7 cellular contexts compared by ENCODE assay signal in genomic region chr18:110351-111201, GRCh38. TPM values are rescaled to one million over a fixed set of nuclear protein-coding genes. Genes with fewer than 3 reads are reported as not detected.
DNase-seq lines count a peak whose midpoint lies in the region; ATAC-seq and TF ChIP-seq lines count a peak whose summit lies in the region.
"Not testable (repeated sequence)": the region's sequence is repeated elsewhere in the genome, so short reads cannot be mapped to it uniquely, and the experiment has no call there.

No MANE protein-coding gene starts in this region.

- H3K36me3 Mint-ChIP-seq in activated CD4-positive, alpha-beta T cell treated with anti-CD3 and anti-CD28 coated beads for 36 hours (ENCODE audit: low read depth); activated T-helper 17 cell treated with anti-CD3 and anti-CD28 coated beads, Interleukin-2, amount 50 U/mL, for 72 hours (ENCODE audit: low read depth): not testable (repeated sequence)

- not testable (repeated sequence) for TF ChIP-seq CTCF in HEK293 (tag by site-specific recombination; IDR thresholded peaks at IDR 0.05); mammary epithelial cell (conservative IDR thresholded peaks at IDR 0.05 in 1 of 2, IDR thresholded peaks at IDR 0.05 in 1 of 2; ENCODE audit: extremely low read depth in 1 of 2, insufficient read depth in 1 of 2, low read depth in 1 of 2, low read length in 2 of 2); neural cell (IDR thresholded peaks at IDR 0.05; ENCODE audit: poor library complexity, severe bottlenecking)

- not testable (repeated sequence) for TF ChIP-seq EP300 in neural cell (conservative IDR thresholded peaks at IDR 0.05; ENCODE audit: poor library complexity, severe bottlenecking)

- DNase-seq in activated CD4-positive, alpha-beta T cell treated with anti-CD3 and anti-CD28 coated beads for 36 hours: peak; percentile 65
- peak; percentile 36 for DNase-seq in mammary epithelial cell
- not testable (repeated sequence) for DNase-seq in right cardiac atrium
- DNase-seq in stimulated activated CD8-positive, alpha-beta memory T cell treated with anti-CD3 and anti-CD28 coated beads, Interleukin-4, amount 100 ng/mL, for 24 hours (ENCODE audit: low read depth): peak; percentile 19

- TSS peak; percentile 62 for BruUV-seq in mammary epithelial cell (replicated peaks; lab: Mats Ljungman, UMichigan)

- not testable (repeated sequence) for H3K4me3 ChIP-seq in HEK293 (ENCODE audit: low read depth, low read length); mammary epithelial cell (replicated peaks in 1 of 3; ENCODE audit: insufficient read depth in 1 of 3, low read depth in 2 of 3, low read length in 3 of 3); right cardiac atrium (ENCODE audit: low read length); neural cell (ENCODE audit: low read length)

- peak overlapping the region; percentile 88 for H3K27ac Mint-ChIP-seq in activated CD4-positive, alpha-beta T cell treated with anti-CD3 and anti-CD28 coated beads for 36 hours
- H3K27ac Mint-ChIP-seq in activated T-helper 17 cell treated with anti-CD3 and anti-CD28 coated beads, Interleukin-2, amount 50 U/mL, for 72 hours: peak overlapping the region; percentile 72

- peaks cover 12% of the 10 kb centered on the region for H3K4me1 Mint-ChIP-seq in activated CD4-positive, alpha-beta T cell treated with anti-CD3 and anti-CD28 coated beads for 36 hours
- peaks cover 11% of the 10 kb centered on the region for H3K4me1 Mint-ChIP-seq in activated T-helper 17 cell treated with anti-CD3 and anti-CD28 coated beads, Interleukin-2, amount 50 U/mL, for 72 hours

- TF ChIP-seq RAD21 in neural cell (conservative IDR thresholded peaks at IDR 0.05): not testable (repeated sequence)

- intact Hi-C loops in activated CD4-positive, alpha-beta T cell treated with anti-CD3 and anti-CD28 coated beads for 36 hours (cut with DNase I, micrococcal nuclease): loop anchor here (1.0 to 5.0 kb wide), 6 partner anchors 48 to 702 kb away; partner anchors contain the start of genes THOC1 (in 2 of the 2), USP14 (in 2 of the 2), CLUL1 (in 1 of the 2) and YES1 (in 1 of the 2)
- intact Hi-C loops in mammary epithelial cell (cut with micrococcal nuclease); right cardiac atrium (cut with DNase I): not testable (repeated sequence)

- ATAC-seq in activated CD4-positive, alpha-beta T cell treated with anti-CD3 and anti-CD28 coated beads for 36 hours; activated T-helper 17 cell treated with anti-CD3 and anti-CD28 coated beads, Interleukin-2, amount 50 U/mL, for 72 hours (replicated peaks): not testable (repeated sequence)
- peak; percentile 4 to 12 for ATAC-seq in right cardiac atrium

- in situ Hi-C loops in mammary epithelial cell (cut with MboI; ENCODE audit: low sequenced_read_pairs in 2 of 2): not testable (repeated sequence)

- not testable (repeated sequence) for H3F3A ChIP-seq in neural cell (ENCODE audit: insufficient read depth, low read length, poor library complexity, severe bottlenecking)

- 31% methylated on average over 4 of the region's 4 CpGs for WGBS in mammary epithelial cell (ENCODE audit: low coverage, missing lambda C conversion rate)
- WGBS in right cardiac atrium: 56% methylated on average over 4 of the region's 4 CpGs

- H3K27me3 ChIP-seq in mammary epithelial cell (ENCODE audit: insufficient read depth, low read length); right cardiac atrium (ENCODE audit: control insufficient read depth, insufficient read depth); neural cell (ENCODE audit: insufficient read depth, low read depth, low read length): not testable (repeated sequence)

- H3K9me3 ChIP-seq in HEK293 (ENCODE audit: control insufficient read depth, insufficient read depth, low read depth, low read length); mammary epithelial cell (replicated peaks; ENCODE audit: insufficient read depth, low read length); right cardiac atrium (ENCODE audit: control insufficient read depth, low read length); neural cell (ENCODE audit: low read length): not testable (repeated sequence)

- CTCF ChIA-PET in HEK293 (lab: Yijun Ruan, JAX); activated CD4-positive, alpha-beta T cell treated with anti-CD3 and anti-CD28 coated beads for 36 hours (lab: Charles Lee); mammary epithelial cell (lab: Charles Lee; ENCODE audit: low non-redundant PET): not testable (repeated sequence)

- H3K27me3 Mint-ChIP-seq in activated CD4-positive, alpha-beta T cell treated with anti-CD3 and anti-CD28 coated beads for 36 hours; activated T-helper 17 cell treated with anti-CD3 and anti-CD28 coated beads, Interleukin-2, amount 50 U/mL, for 72 hours: not testable (repeated sequence)

- not testable (repeated sequence) for H2AFZ ChIP-seq in mammary epithelial cell (ENCODE audit: low read depth, low read length); neural cell (ENCODE audit: low read depth, low read length)

- H3K27ac ChIP-seq in HEK293 (ENCODE audit: extremely low read depth, low read depth, low read length); mammary epithelial cell (ENCODE audit: insufficient read depth, low read depth, low read length); right cardiac atrium (ENCODE audit: low read length): not testable (repeated sequence)
- H3K27ac ChIP-seq in neural cell (ENCODE audit: low read length): peak overlapping the region; percentile 72

- not testable (repeated sequence) for H3K4me2 ChIP-seq in mammary epithelial cell (ENCODE audit: insufficient read depth, low read depth, low read length); neural cell (ENCODE audit: low read length)

- not testable (repeated sequence) for H3K9ac ChIP-seq in mammary epithelial cell (ENCODE audit: insufficient read depth, low read length); neural cell (ENCODE audit: low read length)

- not testable (repeated sequence) for H3K36me3 ChIP-seq in HEK293 (ENCODE audit: control insufficient read depth in 2 of 2, insufficient read depth in 1 of 2, low read length in 2 of 2); mammary epithelial cell (ENCODE audit: insufficient read depth, low read length); neural cell (ENCODE audit: insufficient read depth, low read length)

- not testable (repeated sequence) for H4K20me1 ChIP-seq in mammary epithelial cell (ENCODE audit: insufficient read depth, low read length); neural cell (ENCODE audit: insufficient read depth)

- dilution Hi-C loops in mammary epithelial cell (cut with HindIII; ENCODE audit: low sequenced_read_pairs): not testable (repeated sequence)

- H3K9me2 ChIP-seq in neural cell (ENCODE audit: insufficient read depth, low read length): not testable (repeated sequence)

- not testable (repeated sequence) for H3K79me2 ChIP-seq in mammary epithelial cell (ENCODE audit: insufficient read depth, low read length); neural cell (replicated peaks; ENCODE audit: insufficient read depth, low read length)

- POLR2A ChIA-PET in HEK293 (lab: Yijun Ruan, JAX); activated CD4-positive, alpha-beta T cell treated with anti-CD3 and anti-CD28 coated beads for 36 hours (lab: Charles Lee): not testable (repeated sequence)

- H3K9me3 Mint-ChIP-seq in activated CD4-positive, alpha-beta T cell treated with anti-CD3 and anti-CD28 coated beads for 36 hours (ENCODE audit: low read depth): peaks cover 27% of the 10 kb centered on the region
- H3K9me3 Mint-ChIP-seq in activated T-helper 17 cell treated with anti-CD3 and anti-CD28 coated beads, Interleukin-2, amount 50 U/mL, for 72 hours: peaks cover 19% of the 10 kb centered on the region

- not testable (repeated sequence) for H3K4me3 Mint-ChIP-seq in activated CD4-positive, alpha-beta T cell treated with anti-CD3 and anti-CD28 coated beads for 36 hours
- H3K4me3 Mint-ChIP-seq in activated T-helper 17 cell treated with anti-CD3 and anti-CD28 coated beads, Interleukin-2, amount 50 U/mL, for 72 hours: peak overlapping the region; percentile 76

- H3K4me1 ChIP-seq in HEK293 (ENCODE audit: control insufficient read depth, insufficient read depth, low read length); mammary epithelial cell (ENCODE audit: insufficient read depth, low read length); right cardiac atrium (ENCODE audit: control insufficient read depth, insufficient read depth, low read length): not testable (repeated sequence)

RNA-seq across cellular contexts. Expression of gene USP14, which starts 47.8 kb away (rescaled TPM):
- 100 to 1,000 TPM in 1 of 2 experiments, 10 to 100 TPM in 1; 94.7 to 101 TPM for total RNA-seq in activated CD4-positive, alpha-beta T cell treated with anti-CD3 and anti-CD28 coated beads for 36 hours
- total RNA-seq in activated T-helper 17 cell treated with anti-CD3 and anti-CD28 coated beads, Interleukin-2, amount 50 U/mL, for 72 hours: 10 to 100 TPM; 51.0 to 96.6 TPM
- total RNA-seq in mammary epithelial cell: 10 to 100 TPM; 29.0 to 97.3 TPM
- 19.5 TPM for polyA plus RNA-seq in mammary epithelial cell
- 54.6 TPM for polyA minus RNA-seq in mammary epithelial cell
- 10 to 100 TPM; 39.1 to 48.8 (median 42.8) TPM for total RNA-seq in right cardiac atrium
- polyA plus RNA-seq in right cardiac atrium: 27.0 TPM
- polyA plus RNA-seq in neural cell: 41.7 and 42.4 TPM in 2 replicates
- polyA minus RNA-seq in neural cell: 44.1 and 57.2 TPM in 2 replicates
